ENCODE assay signal across 17 cellular contexts in the genomic region with DNA sequence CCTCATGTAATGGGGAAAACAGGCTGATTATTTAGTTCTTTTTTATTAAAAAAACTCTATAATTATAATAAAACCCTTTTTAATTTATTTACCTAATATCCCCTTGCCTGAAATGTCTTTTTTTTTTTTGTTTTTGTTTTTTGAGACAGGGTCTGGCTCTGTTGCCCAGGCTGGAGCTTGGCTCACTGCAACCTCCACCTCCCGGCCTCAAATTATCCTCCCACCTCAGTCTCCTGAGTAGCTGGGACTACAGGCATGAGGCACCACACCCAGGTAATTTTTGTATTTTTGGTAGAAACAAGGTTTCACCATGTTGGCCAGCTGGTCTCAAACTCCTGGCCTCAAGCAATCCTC. TPM values are rescaled to one million over a fixed set of nuclear protein-coding genes. Genes with fewer than 3 reads are reported as not detected.
A peak's percentile ranks its signal among the peaks of the same experiment; 100 is the strongest.
DNase-seq lines count a peak whose midpoint lies in the region; ATAC-seq, FAIRE-seq and TF ChIP-seq lines count a peak whose summit lies in the region.
"Had no signal": no experiment of that assay in that cellular context is flagged by ENCODE, and none has a peak within 500 bp of the region (broad histone marks: within the 10 kb centered on the region; RNA-seq: fewer than 3 reads in every experiment).

No MANE protein-coding gene starts in this region.

- no peak for TF ChIP-seq EP300 in K562 (IDR thresholded peaks at IDR 0.05; ENCODE audit: low read length)

- H3K27me3 ChIP-seq in DOHH2 (ENCODE audit: control insufficient read depth, low read length): no peaks in the 10 kb centered on the region
- no peaks in the 10 kb centered on the region for H3K27me3 ChIP-seq in K562 (ENCODE audit: control insufficient read depth in 2 of 2, insufficient read depth in 2 of 2, low read length in 2 of 2)

- H3K4me3 Mint-ChIP-seq in activated naive CD8-positive, alpha-beta T cell: peak overlapping the region; percentile 72
- no peak overlapping the region for H3K4me3 Mint-ChIP-seq in activated naive CD8-positive, alpha-beta T cell treated with anti-CD3 and anti-CD28 coated beads, Interleukin-2, amount 50 U/mL, for 24 hours
- H3K4me3 Mint-ChIP-seq: B cell, H9 had no signal

- FAIRE-seq in K562 (lab: Jason Lieb, UNC): no peak
- FAIRE-seq: G401.6, GM12891, H1 had no signal

- H3K79me2 ChIP-seq in DOHH2 (ENCODE audit: control insufficient read depth, low read length): no peaks in the 10 kb centered on the region
- H3K79me2 ChIP-seq in K562 (ENCODE audit: control insufficient read depth, insufficient read depth, low read length): no peaks in the 10 kb centered on the region

- TF ChIP-seq CTCF in DOHH2 (IDR thresholded peaks at IDR 0.05; ENCODE audit: low read depth, low read length, poor library complexity, severe bottlenecking) (no peak), K562 (IDR thresholded peaks at IDR 0.05 in 2 of 3, conservative IDR thresholded peaks at IDR 0.05 in 1 of 3; ENCODE audit: insufficient read depth in 2 of 3, low read depth in 1 of 3, low read length in 3 of 3) (no peak)

- H3K27me3 Mint-ChIP-seq in activated naive CD8-positive, alpha-beta T cell: no peaks in the 10 kb centered on the region
- no peaks in the 10 kb centered on the region for H3K27me3 Mint-ChIP-seq in activated naive CD8-positive, alpha-beta T cell treated with anti-CD3 and anti-CD28 coated beads, Interleukin-2, amount 50 U/mL, for 24 hours
- H3K27me3 Mint-ChIP-seq: B cell had no signal

- TF ChIP-seq RAD21 in K562 (CRISPR knock-in tag; conservative IDR thresholded peaks at IDR 0.05 in 1 of 2, IDR thresholded peaks at IDR 0.05 in 1 of 2): no peak

- no peak for ATAC-seq in activated naive CD8-positive, alpha-beta T cell treated with anti-CD3 and anti-CD28 coated beads, Interleukin-2, amount 50 U/mL, for 24 hours
- peak; percentile 23 for ATAC-seq in K562

- H4K20me1 ChIP-seq in DOHH2 (ENCODE audit: control insufficient read depth, insufficient read depth, low read depth, low read length) (no peaks in the 10 kb centered on the region), K562 (replicated peaks; ENCODE audit: control insufficient read depth, insufficient read depth, low read length) (no peaks in the 10 kb centered on the region)

- CTCF ChIA-PET in K562 (lab: Yijun Ruan, JAX; ENCODE audit: low intra/inter-chr PET ratio): no interaction called here

- H3K27ac Mint-ChIP-seq in activated naive CD8-positive, alpha-beta T cell: peak overlapping the region; percentile 61
- H3K27ac Mint-ChIP-seq in activated naive CD8-positive, alpha-beta T cell treated with anti-CD3 and anti-CD28 coated beads, Interleukin-2, amount 50 U/mL, for 24 hours: no peak overlapping the region
- H3K27ac Mint-ChIP-seq: B cell, H9 had no signal

- BruUV-seq in K562 (replicated peaks; lab: Mats Ljungman, UMichigan): TSS peak; percentile 94

- 0% methylated on average over 1 of the region's 1 CpG for WGBS in K562 (ENCODE audit: insufficient coverage, low coverage, missing lambda C conversion rate)

- H3K4me1 Mint-ChIP-seq in activated naive CD8-positive, alpha-beta T cell (ENCODE audit: low read depth): peaks cover 62% of the 10 kb centered on the region
- peaks cover 56% of the 10 kb centered on the region for H3K4me1 Mint-ChIP-seq in activated naive CD8-positive, alpha-beta T cell treated with anti-CD3 and anti-CD28 coated beads, Interleukin-2, amount 50 U/mL, for 24 hours

- no peak overlapping the region for H2AFZ ChIP-seq in K562 (ENCODE audit: low read depth, low read length)

- H3K36me3 ChIP-seq in DOHH2 (ENCODE audit: control insufficient read depth, low read length) (peaks cover 6% of the 10 kb centered on the region), K562 (ENCODE audit: control insufficient read depth, insufficient read depth, low read length) (peaks cover 7% of the 10 kb centered on the region; the same call in 2 of the 3 replicates)

- H3K4me1 ChIP-seq in DOHH2 (ENCODE audit: control insufficient read depth, low read length) (peaks cover 67% of the 10 kb centered on the region), K562 (replicated peaks in 1 of 2; ENCODE audit: control insufficient read depth in 2 of 2, insufficient read depth in 2 of 2, low read length in 2 of 2) (peaks cover 23 to 55% of the 10 kb centered on the region in 2 experiments)

- H3K27ac ChIP-seq in DOHH2 (ENCODE audit: low read depth, low read length): peak overlapping the region; percentile 18
- peak overlapping the region; percentile 79 for H3K27ac ChIP-seq in K562 (ENCODE audit: extremely low read depth, low read depth, low read length)
- H3K27ac ChIP-seq: C4-2B had no signal

- POLR2A ChIA-PET in K562 (lab: Yijun Ruan, JAX): interaction anchor here (0.6 to 2.3 kb wide), 6 partner anchors 10 to 63 kb away, joined by 3 to 7 read pairs (median 3); partner anchors contain the start of gene HBS1L

- H3K4me2 ChIP-seq in DOHH2 (ENCODE audit: low read length) (peak overlapping the region; percentile 42), K562 (ENCODE audit: insufficient read depth, low read length) (0 out of 2 replicates have a peak overlapping the region, but pooled peaks have one; percentile 11)

- no peak for TF ChIP-seq POLR2A in K562 (conservative IDR thresholded peaks at IDR 0.05)

- DNase-seq in activated naive CD8-positive, alpha-beta T cell treated with anti-CD3 and anti-CD28 coated beads, Interleukin-2, amount 50 U/mL, for 24 hours: no peak
- DNase-seq in K562 (ENCODE audit: extremely low read depth in 1 of 4, low spot score in 3 of 4) (no peak), NCI-H146 treated with DMSO at 0.1 percent for 48 hours (lab: John Stamatoyannopoulos, UW; ENCODE audit: unreplicated experiment) (no peak), mucosa of gallbladder (ENCODE audit: low spot score) (no peak)
- DNase-seq in NK-92 treated with Interleukin-12 subunit alpha and Interleukin-12 subunit beta, amount 100 ng/mL, for 24 hours (lab: John Stamatoyannopoulos, UW): no peak
- DNase-seq: 8988T; Calu3; CD4-positive, alpha-beta memory T cell; DMS79 treated with DMSO at 0.1 percent for 48 hours; H9 had no signal

- no peak overlapping the region for H3K4me3 ChIP-seq in DOHH2 (ENCODE audit: low read length)
- H3K4me3 ChIP-seq in K562: no peak overlapping the region

- peaks cover 18% of the 10 kb centered on the region for H3K9me3 Mint-ChIP-seq in activated naive CD8-positive, alpha-beta T cell (ENCODE audit: low read depth)
- H3K9me3 Mint-ChIP-seq in activated naive CD8-positive, alpha-beta T cell treated with anti-CD3 and anti-CD28 coated beads, Interleukin-2, amount 50 U/mL, for 24 hours: peaks cover 20% of the 10 kb centered on the region

- H3K9me1 ChIP-seq in K562 (ENCODE audit: control insufficient read depth, insufficient read depth, low read length): no peaks in the 10 kb centered on the region

- H3F3A ChIP-seq in DOHH2 (ENCODE audit: control insufficient read depth, insufficient read depth): peaks cover 2% of the 10 kb centered on the region; the same call in 1 of the 2 replicates

- in situ Hi-C loops in K562 (cut with MboI): no loop called here

- intact Hi-C loops in K562 (cut with micrococcal nuclease): loop anchor here (2.0 to 10.0 kb wide), 4 partner anchors 60 to 240 kb away; partner anchors contain the start of gene MYB

- H3K9ac ChIP-seq in K562 (ENCODE audit: insufficient read depth in 1 of 2, low read depth in 2 of 2, low read length in 2 of 2): peak overlapping the region in 1 of 2 experiments; percentile 52; a peak in 2 of 4 replicates

- no peaks in the 10 kb centered on the region for H3K9me2 ChIP-seq in DOHH2 (replicated peaks; ENCODE audit: control insufficient read depth, low read length)

- H3K9me3 ChIP-seq in DOHH2 (ENCODE audit: control insufficient read depth, insufficient read depth, low read length) (peaks cover 13% of the 10 kb centered on the region), K562 (replicated peaks; ENCODE audit: control insufficient read depth, insufficient read depth, low read depth, low read length) (peaks cover 28% of the 10 kb centered on the region)

- H3K36me3 Mint-ChIP-seq in activated naive CD8-positive, alpha-beta T cell: peaks cover 14% of the 10 kb centered on the region
- peaks cover 11% of the 10 kb centered on the region for H3K36me3 Mint-ChIP-seq in activated naive CD8-positive, alpha-beta T cell treated with anti-CD3 and anti-CD28 coated beads, Interleukin-2, amount 50 U/mL, for 24 hours (ENCODE audit: low read depth)

TF ChIP-seq in K562, 482 proteins besides CTCF, POLR2A, EP300 and RAD21 (continues in another document):
- 0 out of 2 replicates have a peak, but pooled peaks have one; percentile 62 for TF ChIP-seq GTF2E2 (tag; IDR thresholded peaks at IDR 0.05)
- TF ChIP-seq FOSL1 (tag; conservative IDR thresholded peaks at IDR 0.05): peak; percentile 21; the same call in 1 of the 2 replicates
- TF ChIP-seq, protein P1, sequence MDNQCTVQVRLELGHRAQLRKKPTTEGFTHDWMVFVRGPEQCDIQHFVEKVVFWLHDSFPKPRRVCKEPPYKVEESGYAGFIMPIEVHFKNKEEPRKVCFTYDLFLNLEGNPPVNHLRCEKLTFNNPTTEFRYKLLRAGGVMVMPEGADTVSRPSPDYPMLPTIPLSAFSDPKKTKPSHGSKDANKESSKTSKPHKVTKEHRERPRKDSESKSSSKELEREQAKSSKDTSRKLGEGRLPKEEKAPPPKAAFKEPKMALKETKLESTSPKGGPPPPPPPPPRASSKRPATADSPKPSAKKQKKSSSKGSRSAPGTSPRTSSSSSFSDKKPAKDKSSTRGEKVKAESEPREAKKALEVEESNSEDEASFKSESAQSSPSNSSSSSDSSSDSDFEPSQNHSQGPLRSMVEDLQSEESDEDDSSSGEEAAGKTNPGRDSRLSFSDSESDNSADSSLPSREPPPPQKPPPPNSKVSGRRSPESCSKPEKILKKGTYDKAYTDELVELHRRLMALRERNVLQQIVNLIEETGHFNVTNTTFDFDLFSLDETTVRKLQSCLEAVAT (IDR thresholded peaks at IDR 0.05): 0 out of 4 replicates have a peak, but pooled peaks of 1 of the 2 experiments have one; percentile 5

RNA-seq across cellular contexts. Expression of gene HBS1L, which starts 30.3 kb away (rescaled TPM):
- 82.7 and 242 TPM in 2 replicates for total RNA-seq in K562 (2011; cell fraction: chromatin; rRNA removed; ENCODE audit: low replicate concordance)
- 27.5 and 35.5 TPM in 2 replicates for total RNA-seq in K562 (2011; cell fraction: nucleolus; rRNA removed)
- 68.2 and 121 TPM in 2 replicates for total RNA-seq in K562 (2011; cell fraction: nucleoplasm; rRNA removed)
- 133 and 145 TPM in 2 replicates for total RNA-seq in K562 (2014; rRNA removed)
- 184 and 207 TPM in 2 replicates for total RNA-seq in K562 (2014; rRNA removed; fragmentation: Illumina TruSeq; extraction: Trizol)
- total RNA-seq in K562 (2015; rRNA removed; fragmentation: Illumina TruSeq; extraction: Trizol): 161 and 170 TPM in 2 replicates
- total RNA-seq in K562 (2021): 128 and 140 TPM in 2 replicates
- polyA plus RNA-seq in K562 (2011; rRNA removed): 131 and 175 TPM in 2 replicates
- polyA plus RNA-seq in K562 (2011; cell fraction: cytosol; rRNA removed): 34.0 and 60.3 TPM in 2 replicates
- 57.7 and 92.5 TPM in 2 replicates for polyA plus RNA-seq in K562 (2011; cell fraction: nucleus; rRNA removed)
- polyA plus RNA-seq in K562 (2012): 75.8 and 104 TPM in 2 replicates
- 117 and 121 TPM in 2 replicates for polyA plus RNA-seq in K562 (2014; fragmentation: Illumina TruSeq; extraction: Trizol)
- 100 to 1,000 TPM; 101 to 199 TPM for polyA plus RNA-seq in K562 (2014; fragmentation: Nextera tagmentation; extraction: Ambion mirVana)
- polyA plus RNA-seq in K562 (2014; rRNA removed): 115 and 120 TPM in 2 replicates
- 345 and 377 TPM in 2 replicates for polyA minus RNA-seq in K562 (2011; rRNA and poly(A)+ RNA removed)
- polyA minus RNA-seq in K562 (2011; cell fraction: cytosol; rRNA and poly(A)+ RNA removed): 82.5 and 96.0 TPM in 2 replicates
- 84.1 and 152 TPM in 2 replicates for polyA minus RNA-seq in K562 (2011; cell fraction: nucleus; rRNA and poly(A)+ RNA removed)
- total RNA-seq in mucosa of gallbladder: 46.8 TPM
